17 cellular contexts compared by ENCODE assay signal in genomic region chr15:85116066-85116465, GRCh38.
"Had no signal": no experiment of that assay in that cellular context is flagged by ENCODE, and none has a peak within 500 bp of the region (broad histone marks: within the 10 kb centered on the region; RNA-seq: fewer than 3 reads in every experiment).

No MANE protein-coding gene starts in this region.

- H3K4me3 Mint-ChIP-seq: activated CD4-positive, alpha-beta T cell treated with anti-CD3 and anti-CD28 coated beads, Interleukin-2, amount 10 ng/mL, durations not matched to agents 7 days and 5 days; activated naive CD4-positive, alpha-beta T cell treated with anti-CD3 and anti-CD28 coated beads, Interleukin-2, amount 50 U/mL, for 24 hours; nephron had no signal

- H3K27ac Mint-ChIP-seq: activated CD4-positive, alpha-beta T cell treated with anti-CD3 and anti-CD28 coated beads, Interleukin-2, amount 10 ng/mL, durations not matched to agents 7 days and 5 days; activated naive CD4-positive, alpha-beta T cell treated with anti-CD3 and anti-CD28 coated beads, Interleukin-2, amount 50 U/mL, for 24 hours; nephron; progenitor cell of endocrine pancreas had no signal

- H3K4me1 ChIP-seq: esophagus squamous epithelium, suprapubic skin, upper lobe of left lung had no signal

- H3K4me1 Mint-ChIP-seq: activated CD4-positive, alpha-beta T cell treated with anti-CD3 and anti-CD28 coated beads, Interleukin-2, amount 10 ng/mL, durations not matched to agents 7 days and 5 days; nephron had no signal

- DNase-seq: activated CD4-positive, alpha-beta T cell treated with anti-CD3 and anti-CD28 coated beads, Interleukin-2, amount 10 ng/mL, durations not matched to agents 7 days and 5 days; amygdala; brain microvascular endothelial cell; esophagus squamous epithelium; hippocampal formation; kidney; mesendoderm; occipital lobe; stimulated activated CD4-positive, alpha-beta T cell treated with anti-CD3 and anti-CD28 coated beads, Interleukin-2, amount 100 ng/mL, for 48 hours; stimulated activated naive CD4-positive, alpha-beta T cell; T-helper 9 cell; upper lobe of left lung had no signal

- H3K9me3 ChIP-seq: esophagus squamous epithelium, right atrium auricular region, suprapubic skin, upper lobe of left lung had no signal

- H3K4me3 ChIP-seq: esophagus squamous epithelium, right atrium auricular region, suprapubic skin, upper lobe of left lung had no signal

- H3K27me3 Mint-ChIP-seq: activated CD4-positive, alpha-beta T cell treated with anti-CD3 and anti-CD28 coated beads, Interleukin-2, amount 10 ng/mL, durations not matched to agents 7 days and 5 days; activated naive CD4-positive, alpha-beta T cell treated with anti-CD3 and anti-CD28 coated beads, Interleukin-2, amount 50 U/mL, for 24 hours; progenitor cell of endocrine pancreas had no signal

- H3K27me3 ChIP-seq: brain microvascular endothelial cell, esophagus squamous epithelium, right atrium auricular region, suprapubic skin, upper lobe of left lung had no signal

- H3K9me3 Mint-ChIP-seq: activated CD4-positive, alpha-beta T cell treated with anti-CD3 and anti-CD28 coated beads, Interleukin-2, amount 10 ng/mL, durations not matched to agents 7 days and 5 days; activated naive CD4-positive, alpha-beta T cell treated with anti-CD3 and anti-CD28 coated beads, Interleukin-2, amount 50 U/mL, for 24 hours; nephron had no signal

- H3K27ac ChIP-seq: brain microvascular endothelial cell, esophagus squamous epithelium, right atrium auricular region, suprapubic skin, upper lobe of left lung had no signal
